Comparison of ENCODE assay signal across 14 cellular contexts in genomic region chr1:205060746-205061145, GRCh38. TPM values are rescaled to one million over a fixed set of nuclear protein-coding genes. Genes with fewer than 3 reads are reported as not detected.
"Had no signal": no experiment of that assay in that cellular context is flagged by ENCODE, and none has a peak within 500 bp of the region (broad histone marks: within the 10 kb centered on the region; RNA-seq: fewer than 3 reads in every experiment).

No MANE protein-coding gene starts in this region.

- H3K4me1 ChIP-seq: ascending aorta had no signal

- DNase-seq: activated CD4-positive, alpha-beta memory T cell treated with anti-CD3 and anti-CD28 coated beads for 36 hours; activated CD4-positive, alpha-beta T cell treated with anti-CD3 and anti-CD28 coated beads, Interleukin-2, amount 10 ng/mL, durations not matched to agents 7 days and 5 days; activated T-cell treated with anti-CD3 and anti-CD28 coated beads, Interleukin-2, amount 50 U/mL, for 72 hours; MG63; NCI-H345; NCI-H526 treated with DMSO at 0.1 percent for 48 hours; NCI-H82; SIG-M5; T-helper 17 cell; T-helper 9 cell had no signal

- H3K27me3 ChIP-seq: ascending aorta, MG63 had no signal

- H3K27ac ChIP-seq: ascending aorta had no signal

- H3K9me3 ChIP-seq: ascending aorta, MG63 had no signal

- H3K36me3 ChIP-seq: ascending aorta, MG63 had no signal

- H3K4me3 ChIP-seq: ascending aorta, MG63 had no signal

RNA-seq across cellular contexts. Expression of gene CNTN2, which starts 17.7 kb away (rescaled TPM):
- total RNA-seq: activated CD4-positive, alpha-beta memory T cell treated with anti-CD3 and anti-CD28 coated beads for 36 hours; activated CD4-positive, alpha-beta T cell treated with anti-CD3 and anti-CD28 coated beads, Interleukin-2, amount 10 ng/mL, durations not matched to agents 7 days and 5 days; activated CD8-positive, alpha-beta memory T cell treated with anti-CD3 and anti-CD28 coated beads for 36 hours; activated T-cell treated with anti-CD3 and anti-CD28 coated beads, Interleukin-2, amount 50 U/mL, for 72 hours; OCI-LY7; RPMI7951; T-helper 17 cell had no signal

RNA-seq across cellular contexts. Expression of gene TMEM81, which starts 23.5 kb away (rescaled TPM):
- total RNA-seq: ascending aorta had no signal
